Comparison of ENCODE assay signal across 9 cellular contexts in the genomic region with DNA sequence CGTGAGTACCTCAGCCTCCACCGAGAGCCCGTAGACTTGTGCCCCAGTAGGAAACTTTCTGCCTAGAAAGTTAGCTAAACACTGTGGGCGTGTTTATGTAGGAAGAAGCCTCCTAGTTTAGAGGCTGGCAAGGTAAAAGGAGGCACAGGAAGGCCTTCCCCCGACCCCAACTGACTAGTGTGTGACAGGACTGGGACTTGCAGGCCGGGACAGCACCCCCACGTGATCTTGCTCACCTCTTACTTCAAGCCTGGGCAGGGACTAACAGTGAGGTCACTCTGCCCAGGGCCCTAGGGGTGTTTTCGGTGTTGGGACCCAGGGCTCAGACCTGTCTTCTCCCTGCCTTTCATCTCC. TPM values are rescaled to one million over a fixed set of nuclear protein-coding genes. Genes with fewer than 3 reads are reported as not detected.
DNase-seq lines count a peak whose midpoint lies in the region; ATAC-seq lines count a peak whose summit lies in the region.
"Had no signal": no experiment of that assay in that cellular context is flagged by ENCODE, and none has a peak within 500 bp of the region (broad histone marks: within the 10 kb centered on the region; RNA-seq: fewer than 3 reads in every experiment).

No MANE protein-coding gene starts in this region.

- H3K27ac Mint-ChIP-seq in CD8-positive, alpha-beta memory T cell = peak overlapping the region; percentile 97 to 100 (median 100)
- peak overlapping the region; percentile 93 for H3K27ac Mint-ChIP-seq in dendritic cell treated with granulocyte-macrophage colony-stimulating factor and Interleukin-4, amounts not matched to agents 40 ng/mL and 50 ng/mL, for 4 days
- H3K27ac Mint-ChIP-seq in naive thymus-derived CD8-positive, alpha-beta T cell = peak overlapping the region; percentile 97 to 100 (median 99)

- CTCF ChIA-PET in CD8-positive, alpha-beta memory T cell (lab: Charles Lee) = interaction anchor here (0.8 to 6.9 kb wide), 6 partner anchors 10 to 145 kb away, joined by 3 to 55 read pairs (median 8); a partner anchor contains a TSS

- DNase-seq in CD8-positive, alpha-beta memory T cell = no peak
- DNase-seq in M059J (ENCODE audit: low read depth) (peak; percentile 70), posterior vena cava (ENCODE audit: low spot score) (no peak)
- no peak for DNase-seq in naive thymus-derived CD8-positive, alpha-beta T cell
- DNase-seq in activated effector memory CD4-positive, alpha-beta T cell treated with anti-CD3 and anti-CD28 coated beads, Interleukin-2, amount 50 U/mL, for 16 hours = no peak

- peak; percentile 3 for ATAC-seq in GM21529 (IDR thresholded peaks at IDR 0.05; ENCODE audit: unreplicated experiment)
- peak in 1 of 2 donors; percentile 3 for ATAC-seq in naive thymus-derived CD8-positive, alpha-beta T cell
- no peak for ATAC-seq in HG03025 (IDR thresholded peaks at IDR 0.05; ENCODE audit: low FRiP score, unreplicated experiment)

- H3K36me3 ChIP-seq in CD8-positive, alpha-beta memory T cell (ENCODE audit: insufficient read depth, low read length) = peaks cover 7% of the 10 kb centered on the region

- H3K36me3 Mint-ChIP-seq in CD8-positive, alpha-beta memory T cell = peaks cover 4 to 33% (median 6%) of the 10 kb centered on the region in 3 donors
- peaks cover 34% of the 10 kb centered on the region for H3K36me3 Mint-ChIP-seq in dendritic cell treated with granulocyte-macrophage colony-stimulating factor and Interleukin-4, amounts not matched to agents 40 ng/mL and 50 ng/mL, for 4 days (ENCODE audit: low read depth)
- H3K36me3 Mint-ChIP-seq in naive thymus-derived CD8-positive, alpha-beta T cell = peaks cover 0 to 13% (median 3%) of the 10 kb centered on the region in 3 donors

- peak overlapping the region; percentile 100 for H3K27ac ChIP-seq in CD8-positive, alpha-beta memory T cell (ENCODE audit: low read depth, low read length)

- POLR2A ChIA-PET in CD8-positive, alpha-beta memory T cell (lab: Charles Lee) = interaction anchor here (1.0 to 1.4 kb wide), 4 partner anchors 9 to 101 kb away, joined by 3 to 7 read pairs (median 4); no protein-coding TSS in a partner anchor
- POLR2A ChIA-PET in naive thymus-derived CD8-positive, alpha-beta T cell (lab: Charles Lee) = interaction anchor here (0.6 to 3.2 kb wide), 15 partner anchors 10 to 145 kb away, joined by 3 to 22 read pairs (median 6); a partner anchor contains a TSS

- no peaks in the 10 kb centered on the region for H3K9me3 ChIP-seq in CD8-positive, alpha-beta memory T cell (ENCODE audit: low read length)

- H3K4me1 Mint-ChIP-seq in CD8-positive, alpha-beta memory T cell = peaks cover 45 to 56% (median 48%) of the 10 kb centered on the region in 3 donors
- peaks cover 54% of the 10 kb centered on the region for H3K4me1 Mint-ChIP-seq in dendritic cell treated with granulocyte-macrophage colony-stimulating factor and Interleukin-4, amounts not matched to agents 40 ng/mL and 50 ng/mL, for 4 days (ENCODE audit: low read depth)
- peaks cover 41 to 58% (median 45%) of the 10 kb centered on the region in 4 donors for H3K4me1 Mint-ChIP-seq in naive thymus-derived CD8-positive, alpha-beta T cell

- peaks cover 39% of the 10 kb centered on the region for H3K4me1 ChIP-seq in CD8-positive, alpha-beta memory T cell (ENCODE audit: insufficient read depth, low read length)

- H3K27me3 Mint-ChIP-seq in CD8-positive, alpha-beta memory T cell = peaks cover 0 to 17% of the 10 kb centered on the region in 2 donors
- H3K27me3 Mint-ChIP-seq in dendritic cell treated with granulocyte-macrophage colony-stimulating factor and Interleukin-4, amounts not matched to agents 40 ng/mL and 50 ng/mL, for 4 days = peaks cover 13% of the 10 kb centered on the region
- H3K27me3 Mint-ChIP-seq in naive thymus-derived CD8-positive, alpha-beta T cell = peaks cover 0 to 7% (median 0%) of the 10 kb centered on the region in 5 donors

- peaks cover 0 to 7% (median 3%) of the 10 kb centered on the region in 5 donors for H3K9me3 Mint-ChIP-seq in CD8-positive, alpha-beta memory T cell
- H3K9me3 Mint-ChIP-seq in dendritic cell treated with granulocyte-macrophage colony-stimulating factor and Interleukin-4, amounts not matched to agents 40 ng/mL and 50 ng/mL, for 4 days = no peaks in the 10 kb centered on the region
- H3K9me3 Mint-ChIP-seq in naive thymus-derived CD8-positive, alpha-beta T cell = peaks cover 0 to 2% (median 0%) of the 10 kb centered on the region in 9 donors

- peak overlapping the region; percentile 100 for H3K4me3 ChIP-seq in CD8-positive, alpha-beta memory T cell (ENCODE audit: low read length)

- peak overlapping the region; percentile 89 to 99 (median 96) for H3K4me3 Mint-ChIP-seq in CD8-positive, alpha-beta memory T cell
- peak overlapping the region; percentile 81 for H3K4me3 Mint-ChIP-seq in dendritic cell treated with granulocyte-macrophage colony-stimulating factor and Interleukin-4, amounts not matched to agents 40 ng/mL and 50 ng/mL, for 4 days
- peak overlapping the region; percentile 85 to 98 (median 96) for H3K4me3 Mint-ChIP-seq in naive thymus-derived CD8-positive, alpha-beta T cell

- intact Hi-C loops in dendritic cell treated with granulocyte-macrophage colony-stimulating factor and Interleukin-4, amounts not matched to agents 40 ng/mL and 50 ng/mL, for 4 days (cut with micrococcal nuclease) = no loop called here
- intact Hi-C loops in posterior vena cava (cut with DNase I) = no loop called here

- no peaks in the 10 kb centered on the region for H3K27me3 ChIP-seq in CD8-positive, alpha-beta memory T cell (ENCODE audit: insufficient read depth, low read length, poor library complexity, severe bottlenecking)

RNA-seq across cellular contexts. Expression of a gene that starts 0.4 kb away (rescaled TPM):
- 100 to 1,000 TPM; 566 to 578 TPM for total RNA-seq in CD8-positive, alpha-beta memory T cell
- polyA plus RNA-seq in CD8-positive, alpha-beta memory T cell = 811 TPM
- total RNA-seq in M059J (2014; rRNA removed; shearing (Covaris generic)) = 491 and 526 TPM in 2 replicates
- total RNA-seq in naive thymus-derived CD8-positive, alpha-beta T cell = 100 to 1,000 TPM; 125 to 136 TPM
- 100 to 1,000 TPM; 477 to 825 (median 609) TPM for polyA plus RNA-seq in naive thymus-derived CD8-positive, alpha-beta T cell
- total RNA-seq in posterior vena cava = 100 to 1,000 TPM; 237 to 244 TPM

RNA-seq across cellular contexts. Expression of a gene that starts 19.7 kb away (rescaled TPM):
- under 1 TPM; 0.04 to 0.11 TPM for total RNA-seq in CD8-positive, alpha-beta memory T cell
- polyA plus RNA-seq in CD8-positive, alpha-beta memory T cell = not detected
- 0.25 and 0.32 TPM in 2 replicates for total RNA-seq in M059J (2014; rRNA removed; shearing (Covaris generic))
- under 1 TPM; 0.16 to 0.21 TPM for total RNA-seq in naive thymus-derived CD8-positive, alpha-beta T cell
- not detected for polyA plus RNA-seq in naive thymus-derived CD8-positive, alpha-beta T cell
- total RNA-seq in posterior vena cava = under 1 TPM; 0.10 to 0.42 TPM

RNA-seq across cellular contexts. Expression of a gene that starts 25.7 kb away (rescaled TPM):
- 1 to 10 TPM in 1 of 2 experiments, under 1 TPM in 1; 0.75 to 1.2 TPM for total RNA-seq in CD8-positive, alpha-beta memory T cell
- polyA plus RNA-seq in CD8-positive, alpha-beta memory T cell = 0.18 TPM
- total RNA-seq in M059J (2014; rRNA removed; shearing (Covaris generic)) = 0.20 and 1.0 TPM in 2 replicates
- 1 to 10 TPM; 1.3 to 1.5 TPM for total RNA-seq in naive thymus-derived CD8-positive, alpha-beta T cell
- under 1 TPM in 1 of 3 donors, not detected in 2; 0.33 TPM for polyA plus RNA-seq in naive thymus-derived CD8-positive, alpha-beta T cell
- total RNA-seq in posterior vena cava = 1 to 10 TPM; 1.2 to 2.2 TPM

RNA-seq across cellular contexts. Expression of a gene that starts 28.3 kb away (rescaled TPM):
- total RNA-seq in CD8-positive, alpha-beta memory T cell = not detected
- not detected for polyA plus RNA-seq in CD8-positive, alpha-beta memory T cell
- not detected in 2 replicates for total RNA-seq in M059J (2014; rRNA removed; shearing (Covaris generic))
- not detected for total RNA-seq in naive thymus-derived CD8-positive, alpha-beta T cell
- polyA plus RNA-seq in naive thymus-derived CD8-positive, alpha-beta T cell = not detected
- under 1 TPM in 1 of 2 donors, not detected in 1; 0.38 TPM for total RNA-seq in posterior vena cava
- total RNA-seq: T-helper 2 cell treated with Interferon-gamma antibody and Interleukin-4, amounts not matched to agents 100 ng/mL and 5 ng/mL, for 36 hours had no signal
